ENCODE assay signal across 10 cellular contexts in the genomic region with DNA sequence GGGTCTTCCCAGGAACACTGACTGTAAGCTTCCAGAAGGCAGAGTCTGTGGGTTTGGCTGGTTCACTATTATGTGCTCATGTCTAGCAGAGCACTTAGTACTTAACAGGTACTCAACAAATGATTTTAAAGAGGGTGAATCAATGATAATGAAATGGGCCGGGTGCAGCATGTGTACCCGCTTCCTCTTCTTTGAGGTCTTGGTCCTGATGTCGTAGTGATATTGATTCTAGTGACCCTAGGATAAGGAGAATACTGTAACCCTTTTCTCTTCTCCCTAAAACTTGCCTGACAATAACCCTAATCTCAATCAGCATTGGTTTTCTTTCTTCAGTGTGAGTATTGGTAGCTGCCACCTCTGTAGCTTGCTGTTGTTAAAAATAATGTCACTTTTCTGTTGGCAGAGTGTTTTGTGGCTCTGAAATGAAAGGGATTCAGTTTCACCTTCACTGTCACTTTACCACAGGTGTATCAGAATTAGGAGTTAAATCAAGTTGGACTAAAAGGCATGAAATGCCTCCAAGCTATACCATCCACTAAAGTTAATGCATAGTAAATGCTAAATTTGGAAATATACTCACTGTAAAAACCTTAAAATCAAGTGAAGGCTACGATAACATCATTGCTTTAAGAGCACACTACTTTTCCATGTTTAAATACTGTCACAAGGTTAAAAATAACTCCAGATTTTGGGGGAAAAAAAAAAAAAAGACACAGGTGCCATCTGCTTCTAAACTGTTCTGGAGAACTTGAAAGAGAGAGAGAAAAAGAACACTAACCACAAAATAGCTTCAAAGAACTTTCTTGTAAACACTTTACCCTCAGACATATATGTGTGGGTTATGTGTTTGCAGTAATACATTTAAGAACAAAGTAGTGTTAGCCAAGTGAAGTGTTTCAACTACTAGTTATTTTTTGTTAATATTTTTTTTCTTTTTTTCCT. TPM values are rescaled to one million over a fixed set of nuclear protein-coding genes. Genes with fewer than 3 reads are reported as not detected.
DNase-seq lines count a peak whose midpoint lies in the region; ATAC-seq and TF ChIP-seq lines count a peak whose summit lies in the region.
"Had no signal": no experiment of that assay in that cellular context is flagged by ENCODE, and none has a peak within 500 bp of the region (broad histone marks: within the 10 kb centered on the region; RNA-seq: fewer than 3 reads in every experiment).

No MANE protein-coding gene starts in this region.

- ATAC-seq in GM19035 (IDR thresholded peaks at IDR 0.05; ENCODE audit: unreplicated experiment) (peak; percentile 34), HG03064 (IDR thresholded peaks at IDR 0.05; ENCODE audit: low read depth, unreplicated experiment) (peak; percentile 34), foreskin keratinocyte (no peak)
- ATAC-seq: WTC11 had no signal

- peaks cover 9% of the 10 kb centered on the region for H3K4me1 ChIP-seq in foreskin keratinocyte

- H3K4me1 Mint-ChIP-seq in activated CD4-positive, alpha-beta memory T cell treated with anti-CD3 and anti-CD28 coated beads, Interleukin-2, amount 10 ng/mL, durations not matched to agents 7 days and 5 days, result peaks cover 88% of the 10 kb centered on the region

- H3K27ac ChIP-seq in foreskin keratinocyte (no peak overlapping the region), substantia nigra (ENCODE audit: low read depth, low read length, poor library complexity, severe bottlenecking) (no peak overlapping the region)
- H3K27ac ChIP-seq: cardiac muscle cell had no signal

- peaks cover 14% of the 10 kb centered on the region for H3K27me3 ChIP-seq in foreskin keratinocyte

- CTCF ChIA-PET in activated CD4-positive, alpha-beta memory T cell treated with anti-CD3 and anti-CD28 coated beads, Interleukin-2, amount 10 ng/mL, durations not matched to agents 7 days and 5 days (lab: Charles Lee), result interaction anchor here (1.4 kb wide), 2 partner anchors 8 to 48 kb away, joined by 4 to 5 read pairs; no protein-coding TSS in a partner anchor

- TF ChIP-seq CTCF in foreskin keratinocyte (conservative IDR thresholded peaks at IDR 0.05) (no peak), foreskin fibroblast (IDR thresholded peaks at IDR 0.05; ENCODE audit: low read depth, low read length) (no peak)

- H3K9me3 Mint-ChIP-seq in activated CD4-positive, alpha-beta memory T cell treated with anti-CD3 and anti-CD28 coated beads, Interleukin-2, amount 10 ng/mL, durations not matched to agents 7 days and 5 days, result no peaks in the 10 kb centered on the region
- H3K9me3 Mint-ChIP-seq: WTC11 had no signal

- H3K27me3 Mint-ChIP-seq in activated CD4-positive, alpha-beta memory T cell treated with anti-CD3 and anti-CD28 coated beads, Interleukin-2, amount 10 ng/mL, durations not matched to agents 7 days and 5 days, result no peaks in the 10 kb centered on the region

- H3K4me3 ChIP-seq in foreskin fibroblast (ENCODE audit: low read depth in 1 of 2, low read length in 2 of 2), result no peak overlapping the region
- H3K4me3 ChIP-seq: cardiac muscle cell had no signal

- peak; percentile 7 for DNase-seq in CD1c-positive myeloid dendritic cell (ENCODE audit: extremely low spot score)
- no peak for DNase-seq in activated CD4-positive, alpha-beta memory T cell treated with anti-CD3 and anti-CD28 coated beads, Interleukin-2, amount 10 ng/mL, durations not matched to agents 7 days and 5 days
- DNase-seq in foreskin keratinocyte, result no peak
- no peak for DNase-seq in foreskin fibroblast
- DNase-seq in NCI-H187 treated with DMSO at 0.1 percent for 48 hours (lab: John Stamatoyannopoulos, UW), result no peak
- no peak for DNase-seq in substantia nigra (lab: John Stamatoyannopoulos, UW)

- peak overlapping the region; percentile 90 for H3K27ac Mint-ChIP-seq in activated CD4-positive, alpha-beta memory T cell treated with anti-CD3 and anti-CD28 coated beads, Interleukin-2, amount 10 ng/mL, durations not matched to agents 7 days and 5 days
- H3K27ac Mint-ChIP-seq: WTC11 had no signal

- peak overlapping the region; percentile 60 for H3K4me3 Mint-ChIP-seq in activated CD4-positive, alpha-beta memory T cell treated with anti-CD3 and anti-CD28 coated beads, Interleukin-2, amount 10 ng/mL, durations not matched to agents 7 days and 5 days
- H3K4me3 Mint-ChIP-seq: WTC11 had no signal

- H3K36me3 Mint-ChIP-seq in activated CD4-positive, alpha-beta memory T cell treated with anti-CD3 and anti-CD28 coated beads, Interleukin-2, amount 10 ng/mL, durations not matched to agents 7 days and 5 days (ENCODE audit: low read depth), result peaks cover 30% of the 10 kb centered on the region
- H3K36me3 Mint-ChIP-seq: WTC11 had no signal

- POLR2A ChIA-PET in activated CD4-positive, alpha-beta memory T cell treated with anti-CD3 and anti-CD28 coated beads, Interleukin-2, amount 10 ng/mL, durations not matched to agents 7 days and 5 days (lab: Charles Lee), result interaction anchor here (0.6 to 5.0 kb wide), 9 partner anchors 7 to 477 kb away, joined by 3 to 29 read pairs (median 4); no protein-coding TSS in a partner anchor

RNA-seq across cellular contexts. Expression of a gene that starts 6.0 kb away (rescaled TPM):
- total RNA-seq in activated CD4-positive, alpha-beta memory T cell treated with anti-CD3 and anti-CD28 coated beads, Interleukin-2, amount 10 ng/mL, durations not matched to agents 7 days and 5 days, result 10 to 100 TPM; 59.5 to 66.1 TPM
- total RNA-seq in foreskin keratinocyte, result 2.5 and 3.8 TPM in 2 replicates
- 0.41 and 1.2 TPM in 2 replicates for polyA plus RNA-seq in foreskin keratinocyte

Comparison
In these comparisons a context has a peak if more than half of its experiments do, and no peak if none do; other contexts are left out.
1. RNA of a gene that starts 6.0 kb away (total RNA-seq): 59.5 to 66.1 TPM in activated CD4-positive, alpha-beta memory T cell treated with anti-CD3 and anti-CD28 coated beads, Interleukin-2, amount 10 ng/mL, durations not matched to agents 7 days and 5 days; 2.5 to 3.8 TPM in foreskin keratinocyte; every median in the first group is over 10 times any median in the second.